Comparison of ENCODE assay signal across 23 cellular contexts in genomic region chr3:73683706-73684105, GRCh38. TPM values are rescaled to one million over a fixed set of nuclear protein-coding genes. Genes with fewer than 3 reads are reported as not detected.
"Had no signal": no experiment of that assay in that cellular context is flagged by ENCODE, and none has a peak within 500 bp of the region (broad histone marks: within the 10 kb centered on the region; RNA-seq: fewer than 3 reads in every experiment).

No MANE protein-coding gene starts in this region.

- ATAC-seq: activated CD8-positive, alpha-beta memory T cell treated with anti-CD3 and anti-CD28 coated beads, Interleukin-2, amount 10 ng/mL, durations not matched to agents 7 days and 5 days; effector memory CD8-positive, alpha-beta T cell; mucosa of descending colon; naive thymus-derived CD8-positive, alpha-beta T cell; sciatic nerve had no signal

- H3K4me2 ChIP-seq: smooth muscle cell had no signal

- H3K4me1 ChIP-seq: stomach, upper lobe of left lung had no signal

- H3K27ac Mint-ChIP-seq: activated CD4-positive, alpha-beta memory T cell treated with anti-CD3 and anti-CD28 coated beads, Interleukin-2, amount 10 ng/mL, durations not matched to agents 7 days and 5 days; activated CD8-positive, alpha-beta memory T cell treated with anti-CD3 and anti-CD28 coated beads, Interleukin-2, amount 10 ng/mL, durations not matched to agents 7 days and 5 days; effector memory CD8-positive, alpha-beta T cell; immature natural killer cell; memory B cell; naive thymus-derived CD8-positive, alpha-beta T cell; T-helper 2 cell treated with Interferon-gamma antibody and Interleukin-4, amounts not matched to agents 5 μg/mL and 100 μg/mL, for 36 hours had no signal

- H3K9ac ChIP-seq: parathyroid adenoma had no signal

- H3K27ac ChIP-seq: parathyroid adenoma, stomach, upper lobe of left lung had no signal

- H3K4me3 Mint-ChIP-seq: activated CD4-positive, alpha-beta memory T cell treated with anti-CD3 and anti-CD28 coated beads, Interleukin-2, amount 10 ng/mL, durations not matched to agents 7 days and 5 days; activated CD8-positive, alpha-beta memory T cell treated with anti-CD3 and anti-CD28 coated beads, Interleukin-2, amount 10 ng/mL, durations not matched to agents 7 days and 5 days; activated naive CD8-positive, alpha-beta T cell treated with anti-CD3 and anti-CD28 coated beads, Interleukin-2, amount 10 ng/mL, durations not matched to agents 7 days and 5 days; brain; effector memory CD8-positive, alpha-beta T cell; immature natural killer cell; memory B cell; naive thymus-derived CD8-positive, alpha-beta T cell; T-helper 2 cell treated with Interferon-gamma antibody and Interleukin-4, amounts not matched to agents 5 μg/mL and 100 μg/mL, for 36 hours had no signal

- H3K4me3 ChIP-seq: mucosa of descending colon, smooth muscle cell, stomach, upper lobe of left lung had no signal

- H3K36me3 ChIP-seq: stomach, upper lobe of left lung had no signal

- H3K79me2 ChIP-seq: parathyroid adenoma had no signal

- DNase-seq: activated CD4-positive, alpha-beta memory T cell treated with anti-CD3 and anti-CD28 coated beads, Interleukin-2, amount 10 ng/mL, durations not matched to agents 7 days and 5 days; activated CD4-positive, alpha-beta T cell treated with anti-CD3 and anti-CD28 coated beads for 48 hours; activated CD4-positive, CD25-positive, alpha-beta regulatory T cell; activated CD8-positive, alpha-beta memory T cell treated with anti-CD3 and anti-CD28 coated beads, Interleukin-2, amount 10 ng/mL, durations not matched to agents 7 days and 5 days; activated naive CD4-positive, alpha-beta T cell; activated naive CD8-positive, alpha-beta T cell treated with anti-CD3 and anti-CD28 coated beads, Interleukin-2, amount 10 ng/mL, durations not matched to agents 7 days and 5 days; caudate nucleus; effector memory CD8-positive, alpha-beta T cell; foreskin melanocyte; immature natural killer cell; kidney glomerular epithelial cell; mucosa of descending colon; naive thymus-derived CD8-positive, alpha-beta T cell; stimulated activated CD4-positive, alpha-beta T cell treated with anti-CD3 and anti-CD28 coated beads, Interleukin-4, amount 100 ng/mL, for 1 hour; stomach; upper lobe of left lung had no signal

- H3K27me3 Mint-ChIP-seq: activated CD4-positive, alpha-beta memory T cell treated with anti-CD3 and anti-CD28 coated beads, Interleukin-2, amount 10 ng/mL, durations not matched to agents 7 days and 5 days; activated CD8-positive, alpha-beta memory T cell treated with anti-CD3 and anti-CD28 coated beads, Interleukin-2, amount 10 ng/mL, durations not matched to agents 7 days and 5 days; activated naive CD8-positive, alpha-beta T cell treated with anti-CD3 and anti-CD28 coated beads, Interleukin-2, amount 10 ng/mL, durations not matched to agents 7 days and 5 days; effector memory CD8-positive, alpha-beta T cell had no signal

- H3K4me1 Mint-ChIP-seq: activated CD4-positive, alpha-beta memory T cell treated with anti-CD3 and anti-CD28 coated beads, Interleukin-2, amount 10 ng/mL, durations not matched to agents 7 days and 5 days; activated CD8-positive, alpha-beta memory T cell treated with anti-CD3 and anti-CD28 coated beads, Interleukin-2, amount 10 ng/mL, durations not matched to agents 7 days and 5 days; activated naive CD8-positive, alpha-beta T cell treated with anti-CD3 and anti-CD28 coated beads, Interleukin-2, amount 10 ng/mL, durations not matched to agents 7 days and 5 days; immature natural killer cell; memory B cell; naive thymus-derived CD8-positive, alpha-beta T cell had no signal

- H3K9me3 ChIP-seq: mucosa of descending colon, stomach, upper lobe of left lung had no signal

- H3K27me3 ChIP-seq: stomach, upper lobe of left lung had no signal

- H3K36me3 Mint-ChIP-seq: activated CD8-positive, alpha-beta memory T cell treated with anti-CD3 and anti-CD28 coated beads, Interleukin-2, amount 10 ng/mL, durations not matched to agents 7 days and 5 days; activated naive CD8-positive, alpha-beta T cell treated with anti-CD3 and anti-CD28 coated beads, Interleukin-2, amount 10 ng/mL, durations not matched to agents 7 days and 5 days; brain; immature natural killer cell; memory B cell; naive thymus-derived CD8-positive, alpha-beta T cell had no signal

- H2AFZ ChIP-seq: parathyroid adenoma had no signal

- FAIRE-seq: TTC549 had no signal

- H3K9me3 Mint-ChIP-seq: T-helper 2 cell treated with Interferon-gamma antibody and Interleukin-4, amounts not matched to agents 5 μg/mL and 100 μg/mL, for 36 hours had no signal

RNA-seq across cellular contexts. Expression of gene PDZRN3, which starts 59.0 kb away (rescaled TPM):
- total RNA-seq: activated CD4-positive, alpha-beta memory T cell treated with anti-CD3 and anti-CD28 coated beads, Interleukin-2, amount 10 ng/mL, durations not matched to agents 7 days and 5 days; activated CD8-positive, alpha-beta memory T cell treated with anti-CD3 and anti-CD28 coated beads, Interleukin-2, amount 10 ng/mL, durations not matched to agents 7 days and 5 days; activated naive CD8-positive, alpha-beta T cell treated with anti-CD3 and anti-CD28 coated beads, Interleukin-2, amount 10 ng/mL, durations not matched to agents 7 days and 5 days; naive thymus-derived CD8-positive, alpha-beta T cell had no signal
- polyA plus RNA-seq: immature natural killer cell; naive thymus-derived CD8-positive, alpha-beta T cell had no signal
